In the genomic region with DNA sequence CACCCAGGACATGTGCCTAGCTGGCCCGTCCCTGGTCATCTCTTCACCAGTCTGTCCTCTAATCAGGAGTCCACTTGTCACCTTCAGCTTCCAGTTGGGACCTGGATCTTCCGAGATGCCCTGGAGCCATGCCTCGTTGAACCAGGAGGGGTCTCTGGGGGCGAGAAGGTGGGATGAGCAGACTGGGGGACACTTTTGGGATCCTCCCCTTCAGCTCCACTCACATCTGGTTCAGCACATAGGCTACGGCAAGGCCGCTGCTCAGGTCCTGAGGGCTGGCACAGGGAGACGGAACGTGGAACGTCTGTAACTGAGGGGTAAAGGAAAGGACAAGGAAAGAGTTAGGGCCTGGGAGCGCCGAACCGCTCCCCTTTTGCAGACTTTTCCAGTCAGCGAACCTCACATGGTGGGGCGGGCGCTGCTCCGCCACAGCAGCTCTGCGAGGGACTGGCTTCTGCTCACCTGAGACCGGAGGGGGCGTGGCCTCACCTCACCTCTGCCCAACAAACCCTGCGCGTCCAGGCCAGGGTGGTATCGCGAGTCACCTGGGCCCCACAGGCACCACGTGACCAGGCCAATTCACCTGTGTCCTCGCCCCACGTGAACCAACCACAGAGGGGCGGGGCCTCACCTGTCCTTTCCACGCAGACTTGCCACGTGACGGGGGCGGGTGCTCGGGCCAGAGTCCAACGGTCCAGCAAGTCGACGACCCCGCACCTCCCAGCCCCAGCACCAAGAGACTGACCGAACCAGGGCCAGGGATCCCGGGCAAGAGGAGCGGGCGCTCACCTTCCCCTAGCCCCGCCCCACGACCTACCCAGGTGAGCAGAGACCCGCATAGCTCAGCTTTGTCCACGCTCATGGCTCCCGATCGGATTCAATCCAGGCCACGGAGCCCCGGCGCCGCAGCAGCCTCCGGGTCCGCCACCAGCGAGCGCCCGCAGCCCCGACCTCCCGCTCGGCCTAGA, we compare ENCODE assay signal across 7 cellular contexts. TPM values are rescaled to one million over a fixed set of nuclear protein-coding genes. Genes with fewer than 3 reads are reported as not detected.
A peak's percentile ranks its signal among the peaks of the same experiment; 100 is the strongest.
DNase-seq lines count a peak whose midpoint lies in the region; ATAC-seq and FAIRE-seq lines count a peak whose summit lies in the region.

A gene with protein sequence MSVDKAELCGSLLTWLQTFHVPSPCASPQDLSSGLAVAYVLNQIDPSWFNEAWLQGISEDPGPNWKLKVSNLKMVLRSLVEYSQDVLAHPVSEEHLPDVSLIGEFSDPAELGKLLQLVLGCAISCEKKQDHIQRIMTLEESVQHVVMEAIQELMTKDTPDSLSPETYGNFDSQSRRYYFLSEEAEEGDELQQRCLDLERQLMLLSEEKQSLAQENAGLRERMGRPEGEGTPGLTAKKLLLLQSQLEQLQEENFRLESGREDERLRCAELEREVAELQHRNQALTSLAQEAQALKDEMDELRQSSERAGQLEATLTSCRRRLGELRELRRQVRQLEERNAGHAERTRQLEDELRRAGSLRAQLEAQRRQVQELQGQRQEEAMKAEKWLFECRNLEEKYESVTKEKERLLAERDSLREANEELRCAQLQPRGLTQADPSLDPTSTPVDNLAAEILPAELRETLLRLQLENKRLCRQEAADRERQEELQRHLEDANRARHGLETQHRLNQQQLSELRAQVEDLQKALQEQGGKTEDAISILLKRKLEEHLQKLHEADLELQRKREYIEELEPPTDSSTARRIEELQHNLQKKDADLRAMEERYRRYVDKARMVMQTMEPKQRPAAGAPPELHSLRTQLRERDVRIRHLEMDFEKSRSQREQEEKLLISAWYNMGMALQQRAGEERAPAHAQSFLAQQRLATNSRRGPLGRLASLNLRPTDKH (minus strand): TSS at position 965 of the 968 bp plus-strand sequence. CDS start 103 bp downstream, at position 862.

- FAIRE-seq in frontal cortex (lab: Jason Lieb, UNC): no peak

- no peaks in the 10 kb centered on the region for H3K27me3 Mint-ChIP-seq in activated T-cell treated with anti-CD3 and anti-CD28 coated beads, Interleukin-2, amount 50 U/mL, for 24 hours

- no peaks in the 10 kb centered on the region for H3K9me3 Mint-ChIP-seq in activated T-cell treated with anti-CD3 and anti-CD28 coated beads, Interleukin-2, amount 50 U/mL, for 24 hours

- H3K36me3 Mint-ChIP-seq in activated T-cell treated with anti-CD3 and anti-CD28 coated beads, Interleukin-2, amount 50 U/mL, for 24 hours (ENCODE audit: low read depth): no peaks in the 10 kb centered on the region

- ATAC-seq in GM19455 (IDR thresholded peaks at IDR 0.05; ENCODE audit: unreplicated experiment) (peak; percentile 6), GM19395 (IDR thresholded peaks at IDR 0.05; ENCODE audit: unreplicated experiment) (no peak)

- DNase-seq in NCI-H1048 (lab: John Stamatoyannopoulos, UW) (peak; percentile 84), frontal cortex (ENCODE audit: low spot score in 2 of 2) (no peak), occipital lobe (lab: John Stamatoyannopoulos, UW) (no peak), MV-4-11 (lab: John Stamatoyannopoulos, UW) (no peak)
- peak; percentile 49 for DNase-seq in activated T-cell treated with anti-CD3 and anti-CD28 coated beads, Interleukin-2, amount 50 U/mL, for 24 hours

- H3K4me1 Mint-ChIP-seq in activated T-cell treated with anti-CD3 and anti-CD28 coated beads, Interleukin-2, amount 50 U/mL, for 24 hours (ENCODE audit: low read depth): peaks cover 44% of the 10 kb centered on the region

- H3K27ac Mint-ChIP-seq in activated T-cell treated with anti-CD3 and anti-CD28 coated beads, Interleukin-2, amount 50 U/mL, for 24 hours: peak within 1 kb of the TSS; percentile 87

- peak within 1 kb of the TSS; percentile 76 for H3K4me3 Mint-ChIP-seq in activated T-cell treated with anti-CD3 and anti-CD28 coated beads, Interleukin-2, amount 50 U/mL, for 24 hours

RNA-seq across cellular contexts. Expression of the gene that starts here (rescaled TPM):
- total RNA-seq in frontal cortex (14.3 TPM), occipital lobe (20.3 TPM)

Comparison
In these comparisons a context has a peak if more than half of its experiments do, and no peak if none do; other contexts are left out.
1. DNase-seq: peak in NCI-H1048 (single experiment) and activated T-cell treated with anti-CD3 and anti-CD28 coated beads, Interleukin-2, amount 50 U/mL, for 24 hours (single experiment); none in frontal cortex (0 of 2), occipital lobe (single experiment) and MV-4-11 (single experiment).